ENCODE assay signal across 26 cellular contexts in the genomic region with DNA sequence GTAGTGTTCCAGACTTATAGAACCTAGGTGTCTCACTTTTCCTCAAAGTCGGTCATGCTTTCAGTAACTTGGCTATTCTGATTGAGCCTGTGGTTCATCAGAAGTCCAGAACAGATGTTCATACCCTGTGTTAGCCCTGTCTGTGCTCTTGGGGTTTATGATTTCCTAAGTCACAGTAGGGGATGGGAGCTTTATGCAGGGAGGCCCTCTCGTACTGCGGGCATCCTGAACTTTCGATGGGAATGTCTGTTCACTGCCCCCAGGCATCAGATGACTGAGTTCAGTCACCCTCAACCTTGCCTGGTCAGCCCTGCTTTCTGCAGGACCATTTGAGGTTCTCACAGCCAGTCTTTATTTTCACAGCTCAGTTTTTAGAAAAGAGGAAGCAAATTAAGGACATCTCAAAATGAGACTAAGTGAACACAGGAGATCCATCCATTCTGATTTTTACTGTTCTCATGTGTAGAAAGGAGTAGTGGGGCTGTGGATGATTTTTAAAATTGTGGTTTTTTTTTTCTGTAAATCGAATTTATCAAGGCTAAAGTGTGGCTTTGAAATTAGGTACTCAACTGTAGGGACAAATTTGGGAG.
DNase-seq lines count a peak whose midpoint lies in the region; ATAC-seq and TF ChIP-seq lines count a peak whose summit lies in the region.
"Had no signal": no experiment of that assay in that cellular context is flagged by ENCODE, and none has a peak within 500 bp of the region (broad histone marks: within the 10 kb centered on the region; RNA-seq: fewer than 3 reads in every experiment).

No MANE protein-coding gene starts in this region.

- no peak overlapping the region for H3K27ac ChIP-seq in right lobe of liver
- H3K27ac ChIP-seq: breast epithelium, gastroesophageal sphincter, left lung, neutrophil, PC-9, right atrium auricular region, SK-N-MC had no signal

- H3K4me1 ChIP-seq in right lobe of liver = peaks cover 0 to 10% (median under 1%) of the 10 kb centered on the region in 4 donors
- H3K4me1 ChIP-seq: right atrium auricular region had no signal

- WGBS in right lobe of liver (ENCODE audit: insufficient coverage, low coverage, low lambda C conversion rate, missing lambda C conversion rate) = 81% methylated on average over 2 of the region's 5 CpGs

- no peaks in the 10 kb centered on the region for H3K9me3 Mint-ChIP-seq in endothelial cell (ENCODE audit: unreplicated experiment)
- H3K9me3 Mint-ChIP-seq: stimulated activated naive CD8-positive, alpha-beta T cell treated with anti-CD3 and anti-CD28 coated beads, Interleukin-15, Interleukin-2, amounts not matched to agents 100 ng/mL and 50 ng/mL, for 24 hours had no signal

- peak overlapping the region; percentile 48 for H3K27ac Mint-ChIP-seq in endothelial cell (ENCODE audit: unreplicated experiment)
- H3K27ac Mint-ChIP-seq: activated CD8-positive, alpha-beta memory T cell treated with anti-CD3 and anti-CD28 coated beads, Interleukin-2, amount 10 ng/mL, durations not matched to agents 7 days and 5 days; CD4-positive, CD25-positive, alpha-beta regulatory T cell; stimulated activated naive CD8-positive, alpha-beta T cell treated with anti-CD3 and anti-CD28 coated beads, Interleukin-15, Interleukin-2, amounts not matched to agents 100 ng/mL and 50 ng/mL, for 24 hours; type B pancreatic cell had no signal

- H3K9me3 ChIP-seq in right lobe of liver = no peaks in the 10 kb centered on the region
- H3K9me3 ChIP-seq: breast epithelium, gastroesophageal sphincter, left lung, neutrophil, right atrium auricular region had no signal

- no peak overlapping the region for H3K4me3 Mint-ChIP-seq in endothelial cell (ENCODE audit: unreplicated experiment)
- H3K4me3 Mint-ChIP-seq: activated CD8-positive, alpha-beta memory T cell treated with anti-CD3 and anti-CD28 coated beads, Interleukin-2, amount 10 ng/mL, durations not matched to agents 7 days and 5 days; CD4-positive, CD25-positive, alpha-beta regulatory T cell; stimulated activated naive CD8-positive, alpha-beta T cell treated with anti-CD3 and anti-CD28 coated beads, Interleukin-15, Interleukin-2, amounts not matched to agents 100 ng/mL and 50 ng/mL, for 24 hours; type B pancreatic cell had no signal

- H3K4me3 ChIP-seq in right lobe of liver = no peak overlapping the region
- H3K4me3 ChIP-seq: breast epithelium, gastroesophageal sphincter, left lung, PC-9, right atrium auricular region, SK-N-MC had no signal

- in situ Hi-C loops in G401 (cut with HindIII; ENCODE audit: low sequenced_read_pairs) = no loop called here

- no peaks in the 10 kb centered on the region for H3K27me3 ChIP-seq in right lobe of liver
- H3K27me3 ChIP-seq: breast epithelium, gastroesophageal sphincter, left lung, right atrium auricular region had no signal

- intact Hi-C loops in right lobe of liver (cut with DNase I) = no loop called here

- no peak for TF ChIP-seq POLR2A in right lobe of liver (IDR thresholded peaks at IDR 0.05)

- no peaks in the 10 kb centered on the region for H3K36me3 ChIP-seq in right lobe of liver
- H3K36me3 ChIP-seq: breast epithelium, gastroesophageal sphincter, left lung, neutrophil, right atrium auricular region had no signal

- peaks cover 41% of the 10 kb centered on the region for H3K4me1 Mint-ChIP-seq in endothelial cell (ENCODE audit: unreplicated experiment)

- no peaks in the 10 kb centered on the region for H3K36me3 Mint-ChIP-seq in endothelial cell (ENCODE audit: low read depth, unreplicated experiment)
- H3K36me3 Mint-ChIP-seq: activated CD8-positive, alpha-beta memory T cell treated with anti-CD3 and anti-CD28 coated beads, Interleukin-2, amount 10 ng/mL, durations not matched to agents 7 days and 5 days had no signal

- ATAC-seq in GM18868 (IDR thresholded peaks at IDR 0.05; ENCODE audit: unreplicated experiment) = peak; percentile 83
- ATAC-seq in HG03342 (IDR thresholded peaks at IDR 0.05; ENCODE audit: unreplicated experiment) = peak; percentile 62
- no peak for ATAC-seq in HG02642 (IDR thresholded peaks at IDR 0.05; ENCODE audit: poor library complexity, unreplicated experiment)
- ATAC-seq in GM21723 (IDR thresholded peaks at IDR 0.05; ENCODE audit: unreplicated experiment) = no peak
- no peak for ATAC-seq in right lobe of liver
- ATAC-seq: activated CD8-positive, alpha-beta memory T cell treated with anti-CD3 and anti-CD28 coated beads, Interleukin-2, amount 10 ng/mL, durations not matched to agents 7 days and 5 days; gastroesophageal sphincter; left lung had no signal

- H3K27me3 Mint-ChIP-seq in endothelial cell (ENCODE audit: unreplicated experiment) = peaks cover 4% of the 10 kb centered on the region
- H3K27me3 Mint-ChIP-seq: activated CD8-positive, alpha-beta memory T cell treated with anti-CD3 and anti-CD28 coated beads, Interleukin-2, amount 10 ng/mL, durations not matched to agents 7 days and 5 days; CD4-positive, CD25-positive, alpha-beta regulatory T cell; stimulated activated naive CD8-positive, alpha-beta T cell treated with anti-CD3 and anti-CD28 coated beads, Interleukin-15, Interleukin-2, amounts not matched to agents 100 ng/mL and 50 ng/mL, for 24 hours had no signal

- TF ChIP-seq CTCF in endothelial cell (IDR thresholded peaks at IDR 0.05; ENCODE audit: unreplicated experiment) = no peak
- no peak for TF ChIP-seq CTCF in right lobe of liver (IDR thresholded peaks at IDR 0.05)

- DNase-seq in G401 (ENCODE audit: low spot score) = peak; percentile 19
- DNase-seq in endothelial cell (ENCODE audit: low spot score) = no peak
- no peak for DNase-seq in DMS153 (lab: John Stamatoyannopoulos, UW)
- no peak for DNase-seq in right lobe of liver
- DNase-seq: ACHN; activated CD4-positive, alpha-beta T cell treated with anti-CD3 and anti-CD28 coated beads for 1 hour; activated CD8-positive, alpha-beta memory T cell treated with anti-CD3 and anti-CD28 coated beads, Interleukin-2, amount 10 ng/mL, durations not matched to agents 7 days and 5 days; activated effector memory CD4-positive, alpha-beta T cell treated with Interleukin-2 at 50 U/mL for 16 hours; CD4-positive, CD25-positive, alpha-beta regulatory T cell; GOT3; KG1; left lung; NCI-H2107; PC-9; T1000 had no signal

Comparison
In these comparisons a context has a peak if more than half of its experiments do, and no peak if none do; other contexts are left out.
1. ATAC-seq: peak in GM18868 (single experiment) and HG03342 (single experiment); none in HG02642 (single experiment), GM21723 (single experiment) and right lobe of liver (0 of 4).